Comparison of ENCODE assay signal across 8 cellular contexts in genomic region chr1:2065699-2066098, GRCh38. TPM values are rescaled to one million over a fixed set of nuclear protein-coding genes. Genes with fewer than 3 reads are reported as not detected.
"Had no signal": no experiment of that assay in that cellular context is flagged by ENCODE, and none has a peak within 500 bp of the region (broad histone marks: within the 10 kb centered on the region; RNA-seq: fewer than 3 reads in every experiment).

No MANE protein-coding gene starts in this region.

- ATAC-seq: GM12878 had no signal

- H3K4me3 ChIP-seq: GM12878 had no signal

- FAIRE-seq: G401.6, GM12878, GM12891, GM12892, GM18507, GM19239 had no signal

- DNase-seq: GDM1, GF-D8 had no signal

RNA-seq across cellular contexts. Expression of gene GABRD, which starts 46.6 kb away (rescaled TPM):
- total RNA-seq: GM12878 had no signal
- polyA plus RNA-seq: GM12878 had no signal
